1 cellular context compared by ENCODE assay signal in the genomic region with DNA sequence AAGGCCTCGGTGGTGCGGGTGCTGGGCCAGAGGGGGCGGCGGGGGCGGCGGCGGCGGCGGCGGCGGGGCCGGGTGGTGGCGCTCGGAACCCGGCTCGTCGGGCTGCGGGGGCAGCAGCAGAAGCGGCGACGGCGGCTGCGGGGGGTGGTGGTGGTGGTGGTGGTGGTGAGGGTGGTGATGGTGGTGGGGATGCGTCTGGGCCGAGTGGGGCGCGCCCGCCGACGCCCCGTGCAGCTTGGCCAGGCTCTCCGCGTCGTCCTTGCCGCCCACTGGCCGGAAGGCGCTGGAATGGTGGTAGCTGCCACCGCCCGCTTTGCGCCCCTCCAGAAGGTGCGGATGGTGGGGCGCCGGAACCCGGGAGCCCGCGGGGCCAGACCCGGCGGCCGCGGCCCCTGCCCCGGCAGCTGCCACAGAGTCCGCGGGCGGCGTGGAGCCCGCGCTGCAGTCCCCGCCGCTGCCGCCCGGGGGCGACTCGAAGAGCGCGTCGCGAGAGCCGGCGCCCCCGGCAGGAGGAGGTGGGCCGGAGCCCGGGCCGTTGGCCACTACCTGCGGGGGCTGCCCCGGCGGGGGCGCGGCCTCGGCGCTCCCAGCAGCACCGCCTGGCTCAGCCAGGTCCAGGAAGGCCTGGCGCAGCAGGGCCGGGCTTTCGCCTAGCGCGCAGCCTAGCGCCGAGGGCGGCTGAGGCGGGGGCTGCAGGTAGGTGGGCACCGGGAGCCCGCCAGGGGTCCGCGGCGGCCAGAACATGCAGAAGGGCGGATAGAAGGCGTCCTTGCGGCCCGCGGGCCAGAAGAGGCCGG.
TF ChIP-seq lines count a peak whose summit lies in the region.

No MANE protein-coding gene starts in this region.

TF ChIP-seq in GM23338, 12 proteins besides CTCF, POLR2A, EP300 and RAD21 (continued from another document):
- TF ChIP-seq, protein P1, sequence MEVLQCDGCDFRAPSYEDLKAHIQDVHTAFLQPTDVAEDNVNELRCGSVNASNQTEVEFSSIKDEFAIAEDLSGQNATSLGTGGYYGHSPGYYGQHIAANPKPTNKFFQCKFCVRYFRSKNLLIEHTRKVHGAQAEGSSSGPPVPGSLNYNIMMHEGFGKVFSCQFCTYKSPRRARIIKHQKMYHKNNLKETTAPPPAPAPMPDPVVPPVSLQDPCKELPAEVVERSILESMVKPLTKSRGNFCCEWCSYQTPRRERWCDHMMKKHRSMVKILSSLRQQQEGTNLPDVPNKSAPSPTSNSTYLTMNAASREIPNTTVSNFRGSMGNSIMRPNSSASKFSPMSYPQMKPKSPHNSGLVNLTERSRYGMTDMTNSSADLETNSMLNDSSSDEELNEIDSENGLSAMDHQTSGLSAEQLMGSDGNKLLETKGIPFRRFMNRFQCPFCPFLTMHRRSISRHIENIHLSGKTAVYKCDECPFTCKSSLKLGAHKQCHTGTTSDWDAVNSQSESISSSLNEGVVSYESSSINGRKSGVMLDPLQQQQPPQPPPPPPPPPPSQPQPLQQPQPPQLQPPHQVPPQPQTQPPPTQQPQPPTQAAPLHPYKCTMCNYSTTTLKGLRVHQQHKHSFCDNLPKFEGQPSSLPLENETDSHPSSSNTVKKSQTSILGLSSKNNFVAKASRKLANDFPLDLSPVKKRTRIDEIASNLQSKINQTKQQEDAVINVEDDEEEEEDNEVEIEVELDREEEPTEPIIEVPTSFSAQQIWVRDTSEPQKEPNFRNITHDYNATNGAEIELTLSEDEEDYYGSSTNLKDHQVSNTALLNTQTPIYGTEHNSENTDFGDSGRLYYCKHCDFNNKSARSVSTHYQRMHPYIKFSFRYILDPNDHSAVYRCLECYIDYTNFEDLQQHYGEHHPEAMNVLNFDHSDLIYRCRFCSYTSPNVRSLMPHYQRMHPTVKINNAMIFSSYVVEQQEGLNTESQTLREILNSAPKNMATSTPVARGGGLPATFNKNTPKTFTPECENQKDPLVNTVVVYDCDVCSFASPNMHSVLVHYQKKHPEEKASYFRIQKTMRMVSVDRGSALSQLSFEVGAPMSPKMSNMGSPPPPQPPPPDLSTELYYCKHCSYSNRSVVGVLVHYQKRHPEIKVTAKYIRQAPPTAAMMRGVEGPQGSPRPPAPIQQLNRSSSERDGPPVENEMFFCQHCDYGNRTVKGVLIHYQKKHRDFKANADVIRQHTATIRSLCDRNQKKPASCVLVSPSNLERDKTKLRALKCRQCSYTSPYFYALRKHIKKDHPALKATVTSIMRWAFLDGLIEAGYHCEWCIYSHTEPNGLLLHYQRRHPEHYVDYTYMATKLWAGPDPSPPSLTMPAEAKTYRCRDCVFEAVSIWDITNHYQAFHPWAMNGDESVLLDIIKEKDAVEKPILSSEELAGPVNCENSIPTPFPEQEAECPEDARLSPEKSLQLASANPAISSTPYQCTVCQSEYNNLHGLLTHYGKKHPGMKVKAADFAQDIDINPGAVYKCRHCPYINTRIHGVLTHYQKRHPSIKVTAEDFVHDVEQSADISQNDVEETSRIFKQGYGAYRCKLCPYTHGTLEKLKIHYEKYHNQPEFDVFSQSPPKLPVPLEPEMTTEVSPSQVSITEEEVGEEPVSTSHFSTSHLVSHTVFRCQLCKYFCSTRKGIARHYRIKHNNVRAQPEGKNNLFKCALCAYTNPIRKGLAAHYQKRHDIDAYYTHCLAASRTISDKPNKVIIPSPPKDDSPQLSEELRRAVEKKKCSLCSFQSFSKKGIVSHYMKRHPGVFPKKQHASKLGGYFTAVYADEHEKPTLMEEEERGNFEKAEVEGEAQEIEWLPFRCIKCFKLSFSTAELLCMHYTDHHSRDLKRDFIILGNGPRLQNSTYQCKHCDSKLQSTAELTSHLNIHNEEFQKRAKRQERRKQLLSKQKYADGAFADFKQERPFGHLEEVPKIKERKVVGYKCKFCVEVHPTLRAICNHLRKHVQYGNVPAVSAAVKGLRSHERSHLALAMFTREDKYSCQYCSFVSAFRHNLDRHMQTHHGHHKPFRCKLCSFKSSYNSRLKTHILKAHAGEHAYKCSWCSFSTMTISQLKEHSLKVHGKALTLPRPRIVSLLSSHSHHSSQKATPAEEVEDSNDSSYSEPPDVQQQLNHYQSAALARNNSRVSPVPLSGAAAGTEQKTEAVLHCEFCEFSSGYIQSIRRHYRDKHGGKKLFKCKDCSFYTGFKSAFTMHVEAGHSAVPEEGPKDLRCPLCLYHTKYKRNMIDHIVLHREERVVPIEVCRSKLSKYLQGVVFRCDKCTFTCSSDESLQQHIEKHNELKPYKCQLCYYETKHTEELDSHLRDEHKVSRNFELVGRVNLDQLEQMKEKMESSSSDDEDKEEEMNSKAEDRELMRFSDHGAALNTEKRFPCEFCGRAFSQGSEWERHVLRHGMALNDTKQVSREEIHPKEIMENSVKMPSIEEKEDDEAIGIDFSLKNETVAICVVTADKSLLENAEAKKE (CRISPR knock-in tag; IDR thresholded peaks at IDR 0.05): no peak
- no peak for TF ChIP-seq JUNB (IDR thresholded peaks at IDR 0.05; ENCODE audit: unreplicated experiment)
- TF ChIP-seq EZH2 (IDR thresholded peaks at IDR 0.05; ENCODE audit: low read depth, unreplicated experiment): no peak
- no peak for TF ChIP-seq ETS1 (IDR thresholded peaks at IDR 0.05)
- no peak for TF ChIP-seq ZNF114 (CRISPR knock-in tag; IDR thresholded peaks at IDR 0.05)
- no peak for TF ChIP-seq STAT1 (IDR thresholded peaks at IDR 0.05; ENCODE audit: unreplicated experiment)
- TF ChIP-seq ZNF331 (CRISPR knock-in tag; IDR thresholded peaks at IDR 0.05; ENCODE audit: low read depth): no peak
- TF ChIP-seq NANOG (IDR thresholded peaks at IDR 0.05; ENCODE audit: borderline replicate concordance): no peak
- TF ChIP-seq EZH2phosphoT487 (IDR thresholded peaks at IDR 0.05; ENCODE audit: unreplicated experiment): no peak
- TF ChIP-seq REST (IDR thresholded peaks at IDR 0.05; ENCODE audit: unreplicated experiment): no peak
